In genomic region chr9:75201480-75202209, GRCh38 we compare ENCODE assay signal across 15 cellular contexts.
"Had no signal": no experiment of that assay in that cellular context is flagged by ENCODE, and none has a peak within 500 bp of the region (broad histone marks: within the 10 kb centered on the region; RNA-seq: fewer than 3 reads in every experiment).

No MANE protein-coding gene starts in this region.

- H3K27ac ChIP-seq: coronary artery, dorsolateral prefrontal cortex, esophagus muscularis mucosa, foreskin keratinocyte, gastroesophageal sphincter, heart left ventricle, hepatocyte had no signal

- H3K36me3 Mint-ChIP-seq: immature natural killer cell, mesothelial cell of epicardium had no signal

- H3K9me3 Mint-ChIP-seq: immature natural killer cell, mesothelial cell of epicardium had no signal

- H3K36me3 ChIP-seq: esophagus muscularis mucosa, gastroesophageal sphincter, heart left ventricle had no signal

- DNase-seq: dorsolateral prefrontal cortex; effector memory CD4-positive, alpha-beta T cell; heart left ventricle; islet precursor cell; kidney; left colon; left ventricle myocardium superior had no signal

- ATAC-seq: gastroesophageal sphincter, heart left ventricle, left ventricle myocardium superior had no signal

- H3K27ac Mint-ChIP-seq: mesothelial cell of epicardium had no signal

- H3K9me3 ChIP-seq: esophagus muscularis mucosa, gastroesophageal sphincter, heart left ventricle, mucosa of descending colon had no signal

- H3K4me3 ChIP-seq: coronary artery, dorsolateral prefrontal cortex, esophagus muscularis mucosa, gastroesophageal sphincter, heart left ventricle, hepatocyte, mucosa of descending colon had no signal

- H3K4me3 Mint-ChIP-seq: immature natural killer cell, mesothelial cell of epicardium had no signal

- H3K4me1 ChIP-seq: esophagus muscularis mucosa, foreskin keratinocyte had no signal

- H3K27me3 ChIP-seq: dorsolateral prefrontal cortex, esophagus muscularis mucosa, foreskin keratinocyte, gastroesophageal sphincter, heart left ventricle, hepatocyte had no signal
